In genomic region chr16:86818701-86819522, GRCh38 we compare ENCODE assay signal across 1 cellular context.
TF ChIP-seq lines count a peak whose summit lies in the region.

No MANE protein-coding gene starts in this region.

TF ChIP-seq in IMR-90, 13 proteins besides CTCF, POLR2A, EP300 and RAD21:
- no peak for TF ChIP-seq ELK1 (IDR thresholded peaks at IDR 0.05; ENCODE audit: borderline replicate concordance, low read depth, low read length)
- TF ChIP-seq RFX5 (IDR thresholded peaks at IDR 0.05; ENCODE audit: low read depth, low read length), result no peak
- no peak for TF ChIP-seq CEBPB (IDR thresholded peaks at IDR 0.05; ENCODE audit: low read depth, low read length)
- TF ChIP-seq FOS (IDR thresholded peaks at IDR 0.05; ENCODE audit: low read depth, low read length), result no peak
- TF ChIP-seq RCOR1 (IDR thresholded peaks at IDR 0.05; ENCODE audit: insufficient replicate concordance, low read length), result no peak
- no peak for TF ChIP-seq NFE2L2 (IDR thresholded peaks at IDR 0.05; ENCODE audit: low read depth, low read length)
- TF ChIP-seq CHD1 (IDR thresholded peaks at IDR 0.05; ENCODE audit: low read depth, low read length), result no peak
